Comparison of ENCODE assay signal across 11 cellular contexts in the genomic region with DNA sequence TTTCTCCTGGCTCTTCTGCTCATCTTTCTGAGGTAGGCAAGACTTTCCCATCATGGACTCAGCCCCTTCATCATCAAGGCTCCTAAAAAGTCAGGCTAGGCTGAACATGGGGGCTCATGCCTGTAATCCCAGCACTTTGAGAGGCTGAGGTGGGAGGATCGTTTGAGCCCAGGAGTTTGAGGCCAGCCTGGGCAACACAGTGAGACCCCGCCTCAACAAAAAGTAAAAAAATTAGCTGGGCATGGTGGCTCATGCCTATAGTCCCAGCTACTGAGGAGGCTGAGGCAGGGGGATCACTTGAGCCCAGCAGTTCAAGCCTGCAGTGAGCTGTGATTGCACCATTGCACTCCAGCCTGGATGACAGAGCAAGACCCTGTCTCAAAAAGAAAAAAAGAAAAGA. TPM values are rescaled to one million over a fixed set of nuclear protein-coding genes. Genes with fewer than 3 reads are reported as not detected.
DNase-seq lines count a peak whose midpoint lies in the region; ATAC-seq, FAIRE-seq and TF ChIP-seq lines count a peak whose summit lies in the region.
"Not testable (repeated sequence)": the region's sequence is repeated elsewhere in the genome, so short reads cannot be mapped to it uniquely, and the experiment has no call there.
"Had no signal": no experiment of that assay in that cellular context is flagged by ENCODE, and none has a peak within 500 bp of the region (broad histone marks: within the 10 kb centered on the region; RNA-seq: fewer than 3 reads in every experiment).

No MANE protein-coding gene starts in this region.

- intact Hi-C loops in CD14-positive monocyte (cut with micrococcal nuclease); dorsolateral prefrontal cortex (cut with DNase I); HepG2 (cut with micrococcal nuclease; ENCODE audit: unreplicated experiment): not testable (repeated sequence)

- FAIRE-seq in HepG2 (lab: Jason Lieb, UNC), result not testable (repeated sequence)

- POLR2A ChIA-PET in HepG2 (lab: Yijun Ruan, JAX), result not testable (repeated sequence)

- not testable (repeated sequence) for TF ChIP-seq POLR2A in HepG2 (IDR thresholded peaks at IDR 0.05; ENCODE audit: insufficient read depth in 1 of 2, low read depth in 2 of 2, low read length in 2 of 2)

- not testable (repeated sequence) for H3K4me2 ChIP-seq in HepG2 (ENCODE audit: low read depth, low read length)

- peak; percentile 11 for DNase-seq in CD14-positive monocyte (ENCODE audit: low spot score)
- peak; percentile 7 for DNase-seq in chondrocyte (ENCODE audit: low spot score)
- DNase-seq in dorsolateral prefrontal cortex; HepG2 (ENCODE audit: low spot score); substantia nigra (lab: John Stamatoyannopoulos, UW): not testable (repeated sequence)

- not testable (repeated sequence) for H3K4me1 ChIP-seq in HepG2 (ENCODE audit: insufficient read depth, low read length)

- H4K20me1 ChIP-seq in HepG2 (ENCODE audit: insufficient read depth, low read length), result not testable (repeated sequence)

- in situ Hi-C loops in HepG2 (cut with HindIII; ENCODE audit: extremely low pct_ligation_motif_present, low pct_unique_long_range_greater_than_20kb), result not testable (repeated sequence)

- WGBS in HepG2 (ENCODE audit: low lambda C conversion rate), result 50% methylated on average over 2 of the region's 2 CpGs

- not testable (repeated sequence) for TF ChIP-seq CTCF in CD14-positive monocyte (IDR thresholded peaks at IDR 0.05); chondrocyte (IDR thresholded peaks at IDR 0.05); dorsolateral prefrontal cortex (IDR thresholded peaks at IDR 0.05 in 54 of 56, conservative IDR thresholded peaks at IDR 0.05 in 2 of 56; ENCODE audit: low read depth in 1 of 56, partially characterized antibody in 56 of 56); HepG2 (CRISPR knock-in tag; IDR thresholded peaks at IDR 0.05)

- H3K27ac ChIP-seq in angular gyrus (ENCODE audit: low read depth, low read length), result peak overlapping the region; percentile 44
- peak overlapping the region in 53 of 59 donors; percentile 14 to 100 (median 98) for H3K27ac ChIP-seq in dorsolateral prefrontal cortex
- H3K27ac ChIP-seq in HepG2 (ENCODE audit: extremely low read length, insufficient read depth, low read length), result not testable (repeated sequence)
- peak overlapping the region; percentile 79 for H3K27ac ChIP-seq in substantia nigra (ENCODE audit: low read depth, low read length, poor library complexity, severe bottlenecking)

- not testable (repeated sequence) for H3K9me3 ChIP-seq in HepG2 (ENCODE audit: low read length)

- H3K27ac Mint-ChIP-seq in CD14-positive monocyte, result peak overlapping the region in 1 of 7 donors; percentile 14
- H3K27ac Mint-ChIP-seq in chondrocyte (ENCODE audit: unreplicated experiment), result not testable (repeated sequence)

- not testable (repeated sequence) for H3K36me3 ChIP-seq in HepG2 (replicated peaks in 1 of 2; ENCODE audit: control insufficient read depth in 1 of 2, insufficient read depth in 2 of 2, low read length in 2 of 2)

- H3K4me1 Mint-ChIP-seq in CD14-positive monocyte (peaks cover 14% of the 10 kb centered on the region), chondrocyte (ENCODE audit: low read depth) (peaks cover 19% of the 10 kb centered on the region)

- not testable (repeated sequence) for H3K27me3 ChIP-seq in dorsolateral prefrontal cortex
- H3K27me3 ChIP-seq in HepG2 (ENCODE audit: control insufficient read depth in 1 of 2, insufficient read depth in 2 of 2, low read length in 2 of 2), result peaks cover 9 to 49% of the 10 kb centered on the region in 2 experiments

- H3K4me3 Mint-ChIP-seq in CD14-positive monocyte; chondrocyte (ENCODE audit: unreplicated experiment): not testable (repeated sequence)

- not testable (repeated sequence) for TF ChIP-seq RAD21 in HepG2 (CRISPR knock-in tag; IDR thresholded peaks at IDR 0.05)

- BruUV-seq in HepG2 (replicated peaks; lab: Mats Ljungman, UMichigan), result not testable (repeated sequence)

- not testable (repeated sequence) for H3K9ac ChIP-seq in HepG2 (ENCODE audit: insufficient read depth, low read depth, low read length)

- H2AFZ ChIP-seq in HepG2 (ENCODE audit: low read length), result not testable (repeated sequence)

- CTCF ChIA-PET in HepG2 (lab: Yijun Ruan, JAX; ENCODE audit: low intra/inter-chr PET ratio, low total read pairs), result not testable (repeated sequence)

- H3K4me3 ChIP-seq in dorsolateral prefrontal cortex; HepG2 (replicated peaks in 1 of 3; ENCODE audit: insufficient read depth in 1 of 3, low read depth in 2 of 3, low read length in 3 of 3): not testable (repeated sequence)

- TF ChIP-seq EP300 in HepG2 (IDR thresholded peaks at IDR 0.05; ENCODE audit: low read depth in 2 of 2, low read length in 2 of 2); HepG2 (CRISPR knock-in tag; IDR thresholded peaks at IDR 0.05; ENCODE audit: borderline replicate concordance): not testable (repeated sequence)

- not testable (repeated sequence) for H3K27me3 Mint-ChIP-seq in CD14-positive monocyte (ENCODE audit: low read depth in 3 of 3); chondrocyte (ENCODE audit: low read depth)

- not testable (repeated sequence) for H3K36me3 Mint-ChIP-seq in CD14-positive monocyte; chondrocyte (ENCODE audit: low read depth)

- ATAC-seq in HepG2, result not testable (repeated sequence)

- H3K79me2 ChIP-seq in HepG2 (ENCODE audit: insufficient read depth, low read length), result not testable (repeated sequence)

- not testable (repeated sequence) for H3K9me3 Mint-ChIP-seq in CD14-positive monocyte; chondrocyte (ENCODE audit: low read depth)

RNA-seq across cellular contexts. Expression of gene MLKL, which starts 21.5 kb away (rescaled TPM):
- polyA plus RNA-seq in CD14-positive monocyte (10 to 100 TPM; 33.6 to 37.8 TPM), HepG2 (2011; rRNA removed) (5.5 and 6.4 TPM in 2 replicates)
- total RNA-seq in chondrocyte (2.7 to 3.4 TPM in 2 of 3 replicates, not detected in the other), dorsolateral prefrontal cortex (10 to 100 TPM in 13 of 120 experiments, 1 to 10 TPM in 107; 1.3 to 18.4 (median 4.9) TPM), HepG2 (2016; rRNA removed; fragmentation: Illumina TruSeq; extraction: Trizol) (10.7 TPM in 2 replicates)
- total RNA-seq in HepG2 (2016; cell fraction: cytosol; rRNA removed; fragmentation: Illumina TruSeq; extraction: Trizol; ENCODE audit: low read depth), result 3.0 TPM in 2 replicates
- 11.8 and 11.9 TPM in 2 replicates for total RNA-seq in HepG2 (2016; cell fraction: insoluble cytoplasmic fraction; rRNA removed; fragmentation: Illumina TruSeq; extraction: Trizol)
- 5.1 and 6.4 TPM in 2 replicates for total RNA-seq in HepG2 (2016; cell fraction: membrane; rRNA removed; fragmentation: Illumina TruSeq; extraction: Trizol)
- 8.9 and 10.4 TPM in 2 replicates for total RNA-seq in HepG2 (2016; cell fraction: nucleus; rRNA removed; fragmentation: Illumina TruSeq; extraction: Trizol)
- 2.9 and 3.0 TPM in 2 replicates for polyA plus RNA-seq in HepG2 (2011; cell fraction: cytosol; rRNA removed)
- 8.3 and 10.0 TPM in 2 replicates for polyA plus RNA-seq in HepG2 (2011; cell fraction: nucleus; rRNA removed)
- polyA plus RNA-seq in HepG2 (2012), result 4.3 and 4.5 TPM in 2 replicates
- 2.2 and 2.4 TPM in 2 replicates for polyA plus RNA-seq in HepG2 (2016; cell fraction: cytosol; fragmentation: Illumina TruSeq; extraction: Trizol; ENCODE audit: low read depth)
- 9.8 and 12.2 TPM in 2 replicates for polyA plus RNA-seq in HepG2 (2016; cell fraction: insoluble cytoplasmic fraction; fragmentation: Illumina TruSeq; extraction: Trizol; ENCODE audit: low read depth)
- polyA plus RNA-seq in HepG2 (2016; cell fraction: membrane; fragmentation: Illumina TruSeq; extraction: Trizol; ENCODE audit: low read depth), result 3.3 and 3.5 TPM in 2 replicates
- polyA plus RNA-seq in HepG2 (2016; cell fraction: nucleus; fragmentation: Illumina TruSeq; extraction: Trizol; ENCODE audit: insufficient read depth, low read depth), result 14.3 and 17.1 TPM in 2 replicates
- polyA minus RNA-seq in HepG2 (2011; rRNA and poly(A)+ RNA removed; ENCODE audit: low replicate concordance), result 2.2 and 23.2 TPM in 2 replicates
- 1.8 and 2.8 TPM in 2 replicates for polyA minus RNA-seq in HepG2 (2011; cell fraction: cytosol; rRNA and poly(A)+ RNA removed)
- 9.5 and 12.4 TPM in 2 replicates for polyA minus RNA-seq in HepG2 (2011; cell fraction: nucleus; rRNA and poly(A)+ RNA removed)
- total RNA-seq: G401 had no signal

RNA-seq across cellular contexts. Expression of gene FA2H, which starts 52.5 kb away (rescaled TPM):
- polyA plus RNA-seq in CD14-positive monocyte (not detected), HepG2 (2011; rRNA removed) (0.09 and 0.20 TPM in 2 replicates)
- total RNA-seq in chondrocyte (not detected in 3 replicates), dorsolateral prefrontal cortex (100 to 1,000 TPM in 11 of 120 experiments, 10 to 100 TPM in 106, 1 to 10 TPM in 3; 7.4 to 185 (median 44.7) TPM), HepG2 (2016; rRNA removed; fragmentation: Illumina TruSeq; extraction: Trizol) (not detected in 2 replicates)
- total RNA-seq in HepG2 (2016; cell fraction: cytosol; rRNA removed; fragmentation: Illumina TruSeq; extraction: Trizol; ENCODE audit: low read depth), result not detected in 2 replicates
- total RNA-seq in HepG2 (2016; cell fraction: insoluble cytoplasmic fraction; rRNA removed; fragmentation: Illumina TruSeq; extraction: Trizol), result not detected in 2 replicates
- total RNA-seq in HepG2 (2016; cell fraction: membrane; rRNA removed; fragmentation: Illumina TruSeq; extraction: Trizol), result not detected in 2 replicates
- not detected in 2 replicates for total RNA-seq in HepG2 (2016; cell fraction: nucleus; rRNA removed; fragmentation: Illumina TruSeq; extraction: Trizol)
- 0.03 TPM in 1 of 2 replicates, not detected in the other for polyA plus RNA-seq in HepG2 (2011; cell fraction: cytosol; rRNA removed)
- polyA plus RNA-seq in HepG2 (2011; cell fraction: nucleus; rRNA removed), result 0.05 TPM in 1 of 2 replicates, not detected in the other
- polyA plus RNA-seq in HepG2 (2012), result 0.07 TPM in 1 of 2 replicates, not detected in the other
- polyA plus RNA-seq in HepG2 (2016; cell fraction: cytosol; fragmentation: Illumina TruSeq; extraction: Trizol; ENCODE audit: low read depth), result not detected in 2 replicates
- polyA plus RNA-seq in HepG2 (2016; cell fraction: insoluble cytoplasmic fraction; fragmentation: Illumina TruSeq; extraction: Trizol; ENCODE audit: low read depth), result 0.11 TPM in 1 of 2 replicates, not detected in the other
- not detected in 2 replicates for polyA plus RNA-seq in HepG2 (2016; cell fraction: membrane; fragmentation: Illumina TruSeq; extraction: Trizol; ENCODE audit: low read depth)
- 0.38 TPM in 1 of 2 replicates, not detected in the other for polyA plus RNA-seq in HepG2 (2016; cell fraction: nucleus; fragmentation: Illumina TruSeq; extraction: Trizol; ENCODE audit: insufficient read depth, low read depth)
- polyA minus RNA-seq in HepG2 (2011; rRNA and poly(A)+ RNA removed; ENCODE audit: low replicate concordance), result 42.8 TPM in 1 of 2 replicates, not detected in the other
- polyA minus RNA-seq in HepG2 (2011; cell fraction: cytosol; rRNA and poly(A)+ RNA removed), result 0.35 TPM in 1 of 2 replicates, not detected in the other
- not detected in 2 replicates for polyA minus RNA-seq in HepG2 (2011; cell fraction: nucleus; rRNA and poly(A)+ RNA removed)
- total RNA-seq: CD8-positive, alpha-beta memory T cell; Daoy; G401 had no signal
- polyA plus RNA-seq: BJ; CD4-positive, CD25-positive, alpha-beta regulatory T cell; CD8-positive, alpha-beta memory T cell had no signal

RNA-seq across cellular contexts. Expression of gene RFWD3, which starts 55.5 kb away (rescaled TPM):
- polyA plus RNA-seq in CD14-positive monocyte (1 to 10 TPM; 5.0 to 8.4 TPM), HepG2 (2011; rRNA removed) (21.3 and 23.4 TPM in 2 replicates)
- total RNA-seq in chondrocyte (22.3 to 32.2 TPM (median 23.2 TPM) in 3 replicates), dorsolateral prefrontal cortex (10 to 100 TPM in 114 of 120 experiments, 1 to 10 TPM in 6; 8.3 to 26.1 (median 14.4) TPM), HepG2 (2016; rRNA removed; fragmentation: Illumina TruSeq; extraction: Trizol) (62.6 and 87.6 TPM in 2 replicates)
- total RNA-seq in HepG2 (2016; cell fraction: cytosol; rRNA removed; fragmentation: Illumina TruSeq; extraction: Trizol; ENCODE audit: low read depth), result 19.3 and 20.6 TPM in 2 replicates
- 60.6 and 87.5 TPM in 2 replicates for total RNA-seq in HepG2 (2016; cell fraction: insoluble cytoplasmic fraction; rRNA removed; fragmentation: Illumina TruSeq; extraction: Trizol)
- 41.5 and 48.1 TPM in 2 replicates for total RNA-seq in HepG2 (2016; cell fraction: membrane; rRNA removed; fragmentation: Illumina TruSeq; extraction: Trizol)
- total RNA-seq in HepG2 (2016; cell fraction: nucleus; rRNA removed; fragmentation: Illumina TruSeq; extraction: Trizol), result 46.9 and 59.2 TPM in 2 replicates
- polyA plus RNA-seq in HepG2 (2011; cell fraction: cytosol; rRNA removed), result 16.2 and 18.8 TPM in 2 replicates
- polyA plus RNA-seq in HepG2 (2011; cell fraction: nucleus; rRNA removed), result 18.6 and 22.2 TPM in 2 replicates
- polyA plus RNA-seq in HepG2 (2012), result 14.4 and 18.7 TPM in 2 replicates
- 3.8 and 4.2 TPM in 2 replicates for polyA plus RNA-seq in HepG2 (2016; cell fraction: cytosol; fragmentation: Illumina TruSeq; extraction: Trizol; ENCODE audit: low read depth)
- 57.4 and 60.0 TPM in 2 replicates for polyA plus RNA-seq in HepG2 (2016; cell fraction: insoluble cytoplasmic fraction; fragmentation: Illumina TruSeq; extraction: Trizol; ENCODE audit: low read depth)
- 12.4 and 12.8 TPM in 2 replicates for polyA plus RNA-seq in HepG2 (2016; cell fraction: membrane; fragmentation: Illumina TruSeq; extraction: Trizol; ENCODE audit: low read depth)
- 42.1 and 46.7 TPM in 2 replicates for polyA plus RNA-seq in HepG2 (2016; cell fraction: nucleus; fragmentation: Illumina TruSeq; extraction: Trizol; ENCODE audit: insufficient read depth, low read depth)
- polyA minus RNA-seq in HepG2 (2011; rRNA and poly(A)+ RNA removed; ENCODE audit: low replicate concordance), result 98.9 and 270 TPM in 2 replicates
- polyA minus RNA-seq in HepG2 (2011; cell fraction: cytosol; rRNA and poly(A)+ RNA removed), result 21.9 and 24.1 TPM in 2 replicates
- 55.6 and 62.2 TPM in 2 replicates for polyA minus RNA-seq in HepG2 (2011; cell fraction: nucleus; rRNA and poly(A)+ RNA removed)
